11 cellular contexts compared by ENCODE assay signal in genomic region chr20:22385602-22386299, GRCh38.
DNase-seq lines count a peak whose midpoint lies in the region; ATAC-seq and TF ChIP-seq lines count a peak whose summit lies in the region.
"Had no signal": no experiment of that assay in that cellular context is flagged by ENCODE, and none has a peak within 500 bp of the region (broad histone marks: within the 10 kb centered on the region; RNA-seq: fewer than 3 reads in every experiment).

No MANE protein-coding gene starts in this region.

- H3K36me3 ChIP-seq in OCI-LY3 (replicated peaks; ENCODE audit: low read depth, low read length) (no peaks in the 10 kb centered on the region), MG63 (no peaks in the 10 kb centered on the region)
- H3K36me3 ChIP-seq: SJSA1 had no signal

- no peaks in the 10 kb centered on the region for H3K79me2 ChIP-seq in OCI-LY3 (ENCODE audit: low read length)

- H3K27me3 Mint-ChIP-seq in type B pancreatic cell, result peaks cover 30% of the 10 kb centered on the region

- H3K4me1 Mint-ChIP-seq in type B pancreatic cell (ENCODE audit: unreplicated experiment), result no peaks in the 10 kb centered on the region
- H3K4me1 Mint-ChIP-seq: brain, natural killer cell had no signal

- H3K4me3 ChIP-seq in OCI-LY3 (ENCODE audit: low read length), result no peak overlapping the region
- no peak overlapping the region for H3K4me3 ChIP-seq in fibroblast of the aortic adventitia (ENCODE audit: low read depth, low read length)
- no peak overlapping the region for H3K4me3 ChIP-seq in MG63
- H3K4me3 ChIP-seq: SJSA1 had no signal

- H3K27me3 ChIP-seq in OCI-LY3 (ENCODE audit: low read depth, low read length), result 0 out of 2 replicates have a peak, but pooled peaks cover 4% of the 10 kb centered on the region
- H3K27me3 ChIP-seq in MG63, result no peaks in the 10 kb centered on the region
- H3K27me3 ChIP-seq: SJSA1 had no signal

- H3K9me3 ChIP-seq in OCI-LY3 (ENCODE audit: insufficient read depth, low read length) (no peaks in the 10 kb centered on the region), MG63 (no peaks in the 10 kb centered on the region)
- H3K9me3 ChIP-seq: SJSA1 had no signal

- no peak overlapping the region for H3K4me2 ChIP-seq in OCI-LY3 (ENCODE audit: low read length)

- H3K27ac ChIP-seq in OCI-LY3 (ENCODE audit: low read length), result no peak overlapping the region
- H3K27ac ChIP-seq: SJSA1 had no signal

- H3K36me3 Mint-ChIP-seq in type B pancreatic cell, result no peaks in the 10 kb centered on the region
- H3K36me3 Mint-ChIP-seq: brain, natural killer cell had no signal

- no peak for ATAC-seq in HG03045 (IDR thresholded peaks at IDR 0.05; ENCODE audit: unreplicated experiment)
- ATAC-seq: natural killer cell had no signal

- H3K4me1 ChIP-seq in OCI-LY3 (ENCODE audit: low read length), result no peaks in the 10 kb centered on the region

- no peak overlapping the region for H3K9ac ChIP-seq in OCI-LY3 (ENCODE audit: low read length)

- TF ChIP-seq CTCF in OCI-LY3 (IDR thresholded peaks at IDR 0.05; ENCODE audit: low read depth, low read length), result 0 out of 2 replicates have a peak, but pooled peaks have one; percentile 6
- peak; percentile 48 for TF ChIP-seq CTCF in fibroblast of the aortic adventitia (IDR thresholded peaks at IDR 0.05; ENCODE audit: insufficient read depth, low read length)
- TF ChIP-seq CTCF in type B pancreatic cell (conservative IDR thresholded peaks at IDR 0.05), result peak; percentile 28

- DNase-seq in SIG-M5 treated with dmso at 0.1 percent for 504 hours (lab: John Stamatoyannopoulos, UW; ENCODE audit: unreplicated experiment) (peak; percentile 5), SIG-M5 (lab: John Stamatoyannopoulos, UW) (no peak), fibroblast of the aortic adventitia (ENCODE audit: low read depth) (peak; percentile 54), type B pancreatic cell (ENCODE audit: extremely low spot score, unreplicated experiment) (no peak), MG63 (no peak), NCI-H2227 (lab: John Stamatoyannopoulos, UW; ENCODE audit: unreplicated experiment) (no peak)
- DNase-seq: natural killer cell had no signal

- H2AFZ ChIP-seq in OCI-LY3 (ENCODE audit: low read depth, low read length), result no peak overlapping the region

- no peaks in the 10 kb centered on the region for H3K9me3 Mint-ChIP-seq in type B pancreatic cell
- H3K9me3 Mint-ChIP-seq: brain, natural killer cell had no signal

- no peak overlapping the region for H3K4me3 Mint-ChIP-seq in type B pancreatic cell
- H3K4me3 Mint-ChIP-seq: brain, natural killer cell had no signal

- H4K20me1 ChIP-seq in OCI-LY3 (ENCODE audit: insufficient read depth, low read length), result no peaks in the 10 kb centered on the region

- H3K27ac Mint-ChIP-seq in type B pancreatic cell, result no peak overlapping the region
- H3K27ac Mint-ChIP-seq: brain, natural killer cell had no signal

Comparison
In these comparisons a context has a peak if more than half of its experiments do, and no peak if none do; other contexts are left out.
1. DNase-seq: peak in SIG-M5 treated with dmso at 0.1 percent for 504 hours (single experiment) and fibroblast of the aortic adventitia (single experiment); none in SIG-M5 (single experiment), type B pancreatic cell (single experiment), MG63 (single experiment) and NCI-H2227 (single experiment).
2. Peak in every context shown above with its lines, with median percentiles within 50 percentile points of each other: CTCF ChIP-seq.